8 cellular contexts compared by ENCODE assay signal in genomic region chr14:63203618-63204406, GRCh38. TPM values are rescaled to one million over a fixed set of nuclear protein-coding genes. Genes with fewer than 3 reads are reported as not detected.
A peak's percentile ranks its signal among the peaks of the same experiment; 100 is the strongest.
DNase-seq lines count a peak whose midpoint lies in the region; ATAC-seq and TF ChIP-seq lines count a peak whose summit lies in the region.

No MANE protein-coding gene starts in this region.

- H3K4me1 ChIP-seq in body of pancreas = peaks cover 9% of the 10 kb centered on the region
- H3K4me1 ChIP-seq in iPS DF 6.9 (ENCODE audit: control insufficient read depth, insufficient read depth, low read length) = peaks cover 7% of the 10 kb centered on the region; the same call in 1 of the 2 replicates

- H3K36me3 ChIP-seq in body of pancreas (replicated peaks in 1 of 2; ENCODE audit: insufficient read depth in 1 of 2, low read depth in 2 of 2) (no peaks in the 10 kb centered on the region), iPS DF 6.9 (ENCODE audit: control insufficient read depth, insufficient read depth, low read length) (no peaks in the 10 kb centered on the region)

- H3K27me3 ChIP-seq in body of pancreas (no peaks in the 10 kb centered on the region), iPS DF 6.9 (ENCODE audit: control insufficient read depth, insufficient read depth, low read length) (no peaks in the 10 kb centered on the region)

- no peaks in the 10 kb centered on the region for H3K9me3 ChIP-seq in body of pancreas
- no peaks in the 10 kb centered on the region for H3K9me3 ChIP-seq in iPS DF 6.9 (ENCODE audit: control insufficient read depth, insufficient read depth, low read length)

- H3K4me3 ChIP-seq in body of pancreas = no peak overlapping the region
- no peak overlapping the region for H3K4me3 ChIP-seq in iPS DF 6.9 (ENCODE audit: low read length)

- TF ChIP-seq CTCF in body of pancreas (IDR thresholded peaks at IDR 0.05) = peak in 3 of 7 experiments; percentile 6 to 10 (median 6)

- H3K27ac ChIP-seq in body of pancreas (peak overlapping the region; percentile 21 to 81 (median 66)), iPS DF 6.9 (ENCODE audit: low read length) (no peak overlapping the region)

- intact Hi-C loops in body of pancreas (cut with DNase I) (no loop called here), sciatic nerve (cut with DNase I) (no loop called here)

- TF ChIP-seq POLR2A in body of pancreas (IDR thresholded peaks at IDR 0.05) = peak in 2 of 3 donors; percentile 35 to 41

- peak; percentile 6 for DNase-seq in DMS114 treated with DMSO at 0.1 percent for 48 hours (lab: John Stamatoyannopoulos, UW; ENCODE audit: unreplicated experiment)
- DNase-seq in NCI-H2081 treated with DMSO at 0.1 percent for 48 hours (lab: John Stamatoyannopoulos, UW) = peak; percentile 83
- peak; percentile 43 to 71 (median 62) for DNase-seq in body of pancreas
- DNase-seq in iPS DF 6.9 (ENCODE audit: low read depth, low spot score) = peak; percentile 25
- DNase-seq in sciatic nerve (ENCODE audit: low spot score) = peak; percentile 88
- DNase-seq in stimulated activated naive CD8-positive, alpha-beta T cell treated with anti-CD3 and anti-CD28 coated beads, Interleukin-15, Interleukin-2, amounts not matched to agents 100 U/mL and 50 U/mL, for 24 hours = no peak
- no peak for DNase-seq in activated CD4-positive, CD25-positive, alpha-beta regulatory T cell treated with anti-CD3 and anti-CD28 coated beads, Interleukin-2, amount 50 U/mL, for 72 hours

- peak; percentile 89 for ATAC-seq in body of pancreas
- peak; percentile 98 for ATAC-seq in sciatic nerve
- no peak for ATAC-seq in stimulated activated naive CD8-positive, alpha-beta T cell treated with anti-CD3 and anti-CD28 coated beads, Interleukin-15, Interleukin-2, amounts not matched to agents 100 U/mL and 50 U/mL, for 24 hours
- no peak for ATAC-seq in HG02970 (IDR thresholded peaks at IDR 0.05; ENCODE audit: low FRiP score, unreplicated experiment)

- 11 to 12% methylated on average over 11 of the region's 11 CpGs for WGBS in body of pancreas, 2 donors
- no CpG with 5 or more reads among the region's 11 CpGs for WGBS in iPS DF 6.9 (ENCODE audit: insufficient coverage, insufficient read length)

RNA-seq across cellular contexts. Expression of gene RHOJ, which starts 0.4 kb away (rescaled TPM):
- total RNA-seq in body of pancreas (1 to 10 TPM; 4.2 to 7.3 TPM), sciatic nerve (55.9 TPM)

Comparison
In these comparisons a context has a peak if more than half of its experiments do, and no peak if none do; other contexts are left out.
1. DNase-seq: peak in DMS114 treated with DMSO at 0.1 percent for 48 hours (single experiment), NCI-H2081 treated with DMSO at 0.1 percent for 48 hours (single experiment), body of pancreas (4 of 4), iPS DF 6.9 (single experiment) and sciatic nerve (single experiment); none in stimulated activated naive CD8-positive, alpha-beta T cell treated with anti-CD3 and anti-CD28 coated beads, Interleukin-15, Interleukin-2, amounts not matched to agents 100 U/mL and 50 U/mL, for 24 hours (single experiment) and activated CD4-positive, CD25-positive, alpha-beta regulatory T cell treated with anti-CD3 and anti-CD28 coated beads, Interleukin-2, amount 50 U/mL, for 72 hours (single experiment).
2. ATAC-seq: peak in body of pancreas (single experiment) and sciatic nerve (single experiment); none in stimulated activated naive CD8-positive, alpha-beta T cell treated with anti-CD3 and anti-CD28 coated beads, Interleukin-15, Interleukin-2, amounts not matched to agents 100 U/mL and 50 U/mL, for 24 hours (single experiment) and HG02970 (single experiment).